Comparison of ENCODE assay signal across 18 cellular contexts in genomic region chrX:130625381-130625780, GRCh38.
A peak's percentile ranks its signal among the peaks of the same experiment; 100 is the strongest.
DNase-seq lines count a peak whose midpoint lies in the region; ATAC-seq and TF ChIP-seq lines count a peak whose summit lies in the region.
"Had no signal": no experiment of that assay in that cellular context is flagged by ENCODE, and none has a peak within 500 bp of the region (broad histone marks: within the 10 kb centered on the region; RNA-seq: fewer than 3 reads in every experiment).

No MANE protein-coding gene starts in this region.

- H4K20me1 ChIP-seq in BLaER1 treated with 17β-estradiol and CSF1 and Interleukin-3, amounts not matched to agents 10 nM and 100 nM = no peaks in the 10 kb centered on the region; a peak in 2 of 22 replicates

- H3K4me3 Mint-ChIP-seq in WTC11 = no peak overlapping the region
- H3K4me3 Mint-ChIP-seq: HFFc6 had no signal

- no peak overlapping the region for H3K4me3 ChIP-seq in BLaER1 treated with 17β-estradiol and CSF1 and Interleukin-3, amounts not matched to agents 10 nM and 100 nM
- H3K4me3 ChIP-seq in lower leg skin (ENCODE audit: low read depth, poor library complexity, severe bottlenecking) = no peak overlapping the region
- H3K4me3 ChIP-seq: SK-N-MC had no signal

- H3K4me1 Mint-ChIP-seq in WTC11 = peaks cover 38% of the 10 kb centered on the region

- peaks cover 65 to 95% (median 91%) of the 10 kb centered on the region in 11 experiments for H3K27me3 ChIP-seq in BLaER1 treated with 17β-estradiol and CSF1 and Interleukin-3, amounts not matched to agents 10 nM and 100 nM

- peak overlapping the region; percentile 10 to 73 (median 57) for H3K4me2 ChIP-seq in BLaER1 treated with 17β-estradiol and CSF1 and Interleukin-3, amounts not matched to agents 10 nM and 100 nM

- H3K27ac ChIP-seq in BLaER1 treated with 17β-estradiol and CSF1 and Interleukin-3, amounts not matched to agents 10 nM and 100 nM = peak overlapping the region in 8 of 11 experiments; percentile 37 to 65 (median 51); a peak in 14 of 22 replicates
- H3K27ac ChIP-seq in RWPE1 = no peak overlapping the region
- H3K27ac ChIP-seq: SK-N-MC had no signal

- H3K27me3 Mint-ChIP-seq in WTC11 (ENCODE audit: low read depth) = no peaks in the 10 kb centered on the region

- H3K36me3 ChIP-seq in BLaER1 treated with 17β-estradiol and CSF1 and Interleukin-3, amounts not matched to agents 10 nM and 100 nM = 0 out of 22 replicates have a peak, but pooled peaks cover 0 to 8% (median 0%) of the 10 kb centered on the region in 11 experiments

- CTCF ChIA-PET in WTC11 (lab: Charles Lee) = no interaction called here
- CTCF ChIA-PET in RWPE1 (lab: Yijun Ruan, JAX) = no interaction called here

- H3K27ac Mint-ChIP-seq in WTC11 = no peak overlapping the region
- H3K27ac Mint-ChIP-seq: HFFc6 had no signal

- ATAC-seq in WTC11 (peak; percentile 30; the same call in 1 of the 2 replicates), HG03135 (IDR thresholded peaks at IDR 0.05; ENCODE audit: unreplicated experiment) (no peak)
- ATAC-seq: HepG2 had no signal

- H3K9me3 ChIP-seq in BLaER1 treated with 17β-estradiol and CSF1 and Interleukin-3, amounts not matched to agents 10 nM and 100 nM (replicated peaks in 1 of 11) = no peaks in the 10 kb centered on the region; a peak in 1 of 22 replicates

- TF ChIP-seq CTCF in WTC11 (IDR thresholded peaks at IDR 0.05) = no peak
- TF ChIP-seq CTCF in lower leg skin (IDR thresholded peaks at IDR 0.05) = no peak
- TF ChIP-seq CTCF in RWPE1 (conservative IDR thresholded peaks at IDR 0.05; ENCODE audit: low read depth) = no peak

- H3K9ac ChIP-seq in BLaER1 treated with 17β-estradiol and CSF1 and Interleukin-3, amounts not matched to agents 10 nM and 100 nM = peak overlapping the region in 4 of 11 experiments; percentile 3 to 39 (median 28); a peak in 5 of 22 replicates

- intact Hi-C loops in lower leg skin (cut with DNase I; ENCODE audit: low total_unique reads) = no loop called here

- POLR2A ChIA-PET in WTC11 (lab: Charles Lee) = no interaction called here
- POLR2A ChIA-PET in RWPE1 (lab: Yijun Ruan, JAX; ENCODE audit: low non-redundant PET) = no interaction called here

- H3K36me3 Mint-ChIP-seq in WTC11 = no peaks in the 10 kb centered on the region

- TF ChIP-seq POLR2A in lower leg skin (IDR thresholded peaks at IDR 0.05) = no peak

- H3K9me3 Mint-ChIP-seq in WTC11 = no peaks in the 10 kb centered on the region
- H3K9me3 Mint-ChIP-seq: HFFc6 had no signal

- peaks cover 14 to 49% (median 42%) of the 10 kb centered on the region in 10 experiments for H3K4me1 ChIP-seq in BLaER1 treated with 17β-estradiol and CSF1 and Interleukin-3, amounts not matched to agents 10 nM and 100 nM

- 74 to 98% methylated on average over 6 of the region's 6 CpGs for WGBS in lower leg skin, 2 donors

- no peak for DNase-seq in WTC11 (ENCODE audit: low spot score)
- peak; percentile 79 for DNase-seq in kidney tubule cell (ENCODE audit: low spot score)
- peak; percentile 2 for DNase-seq in non-pigmented ciliary epithelial cell (ENCODE audit: low read depth)
- DNase-seq in OCI-M2 (lab: John Stamatoyannopoulos, UW; ENCODE audit: unreplicated experiment) = no peak
- no peak for DNase-seq in lower leg skin (ENCODE audit: low spot score in 2 of 2)
- no peak for DNase-seq in RWPE1 (ENCODE audit: low spot score)
- DNase-seq: GOT3; HFFc6; MM.1S; NCI-H1105 treated with DMSO at 0.1 percent for 48 hours; NCI-H1930; NCI-H2171 treated with DMSO at 0.1 percent for 48 hours; NCI-H524 treated with DMSO at 0.1 percent for 48 hours; NK-92 treated with Interleukin-12 subunit alpha and Interleukin-12 subunit beta, amount 100 ng/mL, for 24 hours had no signal

TF ChIP-seq in WTC11, 78 proteins besides CTCF, POLR2A, EP300 and RAD21:
- TF ChIP-seq MAX (CRISPR knock-in tag; IDR thresholded peaks at IDR 0.05) = no peak

Comparison
In these comparisons a context has a peak if more than half of its experiments do, and no peak if none do; other contexts are left out.
1. DNase-seq: peak in kidney tubule cell (single experiment) and non-pigmented ciliary epithelial cell (single experiment); none in WTC11 (single experiment), OCI-M2 (single experiment), lower leg skin (0 of 2) and RWPE1 (single experiment).